Comparison of ENCODE assay signal across 29 cellular contexts in the genomic region with DNA sequence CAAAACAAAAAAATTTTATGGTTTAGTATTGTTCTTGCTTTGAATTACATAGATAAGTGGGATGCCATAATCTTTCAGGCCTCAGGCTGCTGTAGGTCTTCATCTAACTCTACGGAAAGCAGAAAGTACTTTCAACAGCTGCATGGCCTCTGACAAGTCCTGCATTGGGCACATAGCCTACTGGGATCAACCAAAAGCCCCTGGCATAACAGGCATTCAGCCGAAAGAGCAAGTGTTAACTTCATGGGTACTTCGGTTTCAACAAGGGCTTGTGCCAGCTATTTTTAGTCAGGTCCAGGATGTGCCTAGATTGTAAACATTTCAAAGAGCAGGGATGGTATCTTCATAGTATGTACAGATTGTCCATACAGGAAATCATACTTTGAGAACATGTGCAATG. TPM values are rescaled to one million over a fixed set of nuclear protein-coding genes. Genes with fewer than 3 reads are reported as not detected.
"Had no signal": no experiment of that assay in that cellular context is flagged by ENCODE, and none has a peak within 500 bp of the region (broad histone marks: within the 10 kb centered on the region; RNA-seq: fewer than 3 reads in every experiment).

No MANE protein-coding gene starts in this region.

- H3K4me1 ChIP-seq: colonic mucosa, upper lobe of left lung had no signal

- H3K27me3 ChIP-seq: colonic mucosa, gastroesophageal sphincter, hepatocyte, upper lobe of left lung had no signal

- H3K4me3 ChIP-seq: colonic mucosa, gastroesophageal sphincter, heart left ventricle, hepatocyte, lung, skin epidermis, thoracic aorta, tibial nerve, upper lobe of left lung had no signal

- H3K9me3 ChIP-seq: colonic mucosa, gastroesophageal sphincter, heart left ventricle, thoracic aorta, tibial nerve, upper lobe of left lung had no signal

- H3K27ac ChIP-seq: colonic mucosa, epithelial cell of prostate, gastroesophageal sphincter, heart left ventricle, hepatocyte, skin epidermis, thoracic aorta, tibial nerve, upper lobe of left lung had no signal

- DNase-seq: colonic mucosa; effector CD8-positive, alpha-beta T cell; foreskin fibroblast; heart left ventricle; kidney; naive thymus-derived CD4-positive, alpha-beta T cell; nephron progenitor cell; nucleus accumbens; retina; stimulated activated CD4-positive, alpha-beta T cell treated with anti-CD3 and anti-CD28 coated beads, Interleukin-15, amount 100 ng/mL, for 24 hours; stimulated activated CD4-positive, alpha-beta T cell treated with anti-CD3 and anti-CD28 coated beads, Interleukin-2, amount 100 ng/mL, for 48 hours; stimulated activated naive B cell treated with anti-CD40 and anti-IgM and Interleukin-4, amounts not matched to agents 10 μg/mL and 1 μg/mL and 100 μg/mL, for 72 hours; upper lobe of left lung had no signal

- H3K36me3 ChIP-seq: colonic mucosa, gastroesophageal sphincter, heart left ventricle, thoracic aorta, tibial nerve, upper lobe of left lung had no signal

- ATAC-seq: esophagus mucosa; gastroesophageal sphincter; heart left ventricle; left lobe of liver; naive thymus-derived CD4-positive, alpha-beta T cell; sciatic nerve; stimulated activated naive B cell treated with anti-CD40 and anti-IgM and Interleukin-4, amounts not matched to agents 10 μg/mL and 1 μg/mL and 100 μg/mL, for 72 hours had no signal

RNA-seq across cellular contexts. Expression of a gene that starts 3.1 kb away (rescaled TPM):
- total RNA-seq: chondrocyte; colonic mucosa; endodermal cell; kidney; left lobe of liver; liver; lung; mononuclear cell; naive thymus-derived CD4-positive, alpha-beta T cell; osteocyte; pulmonary artery endothelial cell; sciatic nerve had no signal
- polyA plus RNA-seq: liver; naive thymus-derived CD4-positive, alpha-beta T cell had no signal
